ENCODE assay signal across 15 cellular contexts in genomic region chr2:158518083-158518482, GRCh38.
A peak's percentile ranks its signal among the peaks of the same experiment; 100 is the strongest.
DNase-seq lines count a peak whose midpoint lies in the region; ATAC-seq and TF ChIP-seq lines count a peak whose summit lies in the region.
"Had no signal": no experiment of that assay in that cellular context is flagged by ENCODE, and none has a peak within 500 bp of the region (broad histone marks: within the 10 kb centered on the region; RNA-seq: fewer than 3 reads in every experiment).

No MANE protein-coding gene starts in this region.

- TF ChIP-seq CTCF in fibroblast of villous mesenchyme (IDR thresholded peaks at IDR 0.05; ENCODE audit: insufficient read depth, low read depth, low read length) (no peak), natural killer cell (IDR thresholded peaks at IDR 0.05) (no peak)

- peaks cover 0 to 4% of the 10 kb centered on the region in 2 donors for H3K4me1 Mint-ChIP-seq in natural killer cell

- DNase-seq in NCI-H82 (lab: John Stamatoyannopoulos, UW) (peak; percentile 71), NCI-H82 treated with DMSO at 0.1 percent for 48 hours (lab: John Stamatoyannopoulos, UW; ENCODE audit: unreplicated experiment) (no peak), NCI-H69 (lab: John Stamatoyannopoulos, UW) (peak; percentile 24), fibroblast of villous mesenchyme (ENCODE audit: low read depth) (peak; percentile 84), sciatic nerve (ENCODE audit: low spot score) (no peak), natural killer cell (no peak), NCI-H1694 (lab: John Stamatoyannopoulos, UW) (no peak)
- DNase-seq in stimulated activated CD4-positive, alpha-beta T cell treated with anti-CD3 and anti-CD28 coated beads, Interleukin-15, amount 100 ng/mL, for 24 hours, result no peak
- DNase-seq: 8988T; activated CD4-positive, alpha-beta T cell treated with anti-CD3 and anti-CD28 coated beads for 48 hours; Peyer's patch; T-helper 17 cell had no signal

- no peaks in the 10 kb centered on the region for H3K27me3 Mint-ChIP-seq in natural killer cell (ENCODE audit: low read depth in 2 of 2)
- H3K27me3 Mint-ChIP-seq: T-helper 17 cell had no signal

- no peak overlapping the region for H3K4me3 ChIP-seq in fibroblast of villous mesenchyme (ENCODE audit: low read depth, low read length)
- H3K4me3 ChIP-seq: ascending aorta, Peyer's patch, thoracic aorta had no signal

- intact Hi-C loops in sciatic nerve (cut with DNase I) (no loop called here), natural killer cell (cut with micrococcal nuclease) (no loop called here)

- H3K4me3 Mint-ChIP-seq in natural killer cell, result no peak overlapping the region
- H3K4me3 Mint-ChIP-seq: T-helper 17 cell had no signal

- no peaks in the 10 kb centered on the region for H3K36me3 Mint-ChIP-seq in natural killer cell

- peak; percentile 69 for ATAC-seq in sciatic nerve
- ATAC-seq in natural killer cell, result no peak
- ATAC-seq: left lobe of liver, T-helper 17 cell had no signal

- no peak overlapping the region for H3K27ac Mint-ChIP-seq in natural killer cell
- H3K27ac Mint-ChIP-seq: T-helper 17 cell had no signal

- H3K9me3 Mint-ChIP-seq in natural killer cell, result no peaks in the 10 kb centered on the region

Comparison
In these comparisons a context has a peak if more than half of its experiments do, and no peak if none do; other contexts are left out.
1. DNase-seq: peak in NCI-H82 (single experiment), NCI-H69 (single experiment) and fibroblast of villous mesenchyme (single experiment); none in NCI-H82 treated with DMSO at 0.1 percent for 48 hours (single experiment), sciatic nerve (single experiment), natural killer cell (single experiment), NCI-H1694 (single experiment) and stimulated activated CD4-positive, alpha-beta T cell treated with anti-CD3 and anti-CD28 coated beads, Interleukin-15, amount 100 ng/mL, for 24 hours (single experiment).